8 cellular contexts compared by ENCODE assay signal in the genomic region with DNA sequence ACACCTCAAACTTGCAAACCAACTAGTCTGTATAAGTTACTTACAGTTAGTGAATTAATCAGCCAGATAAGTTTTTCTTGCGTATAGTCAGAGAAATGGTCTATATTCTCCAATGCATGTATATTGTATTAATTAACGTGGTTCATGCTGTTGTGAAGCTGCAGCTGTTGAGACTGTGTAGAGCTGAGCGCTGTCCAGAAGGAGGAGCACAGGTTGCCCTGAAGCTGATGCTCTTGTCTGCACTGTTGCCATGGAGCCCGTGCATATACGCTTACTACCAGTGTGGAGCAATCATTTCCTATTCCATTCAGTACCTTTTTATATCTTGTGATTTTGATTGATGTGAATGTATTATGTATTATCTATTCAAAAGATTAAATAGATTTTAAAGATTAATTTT.
DNase-seq lines count a peak whose midpoint lies in the region; ATAC-seq, FAIRE-seq and TF ChIP-seq lines count a peak whose summit lies in the region.

No MANE protein-coding gene starts in this region.

- FAIRE-seq in GM18507 (lab: Jason Lieb, UNC), result no peak

- H3K9ac ChIP-seq in endodermal cell (ENCODE audit: extremely low read depth, low read length, poor library complexity, severe bottlenecking), result no peak overlapping the region

- no peak overlapping the region for H3K27ac Mint-ChIP-seq in WTC11
- H3K27ac Mint-ChIP-seq in endodermal cell, result no peak overlapping the region

- CTCF ChIA-PET in WTC11 (lab: Charles Lee), result interaction anchor here (1.3 kb wide), 1 partner anchor 71 kb away, joined by 6 read pairs; no protein-coding TSS in a partner anchor

- no peak overlapping the region for H3K27ac ChIP-seq in endodermal cell (ENCODE audit: low read depth, low read length)

- ATAC-seq in WTC11, result peak; percentile 65

- H3K36me3 Mint-ChIP-seq in WTC11 (no peaks in the 10 kb centered on the region), endodermal cell (ENCODE audit: low read depth) (no peaks in the 10 kb centered on the region)

- H3K9me3 ChIP-seq in endodermal cell (ENCODE audit: control insufficient read depth, low read length), result no peaks in the 10 kb centered on the region

- H3K36me3 ChIP-seq in endodermal cell (ENCODE audit: control insufficient read depth, insufficient read depth, low read length), result no peaks in the 10 kb centered on the region

- H3K4me1 Mint-ChIP-seq in WTC11 (no peaks in the 10 kb centered on the region), endodermal cell (peaks cover 5% of the 10 kb centered on the region)

- H3K9me3 Mint-ChIP-seq in WTC11, result no peaks in the 10 kb centered on the region
- no peaks in the 10 kb centered on the region for H3K9me3 Mint-ChIP-seq in endodermal cell

- H3K4me1 ChIP-seq in endodermal cell (ENCODE audit: control insufficient read depth, insufficient read depth, low read length), result no peaks in the 10 kb centered on the region

- POLR2A ChIA-PET in WTC11 (lab: Charles Lee), result no interaction called here

- peaks cover 81% of the 10 kb centered on the region for H3K27me3 ChIP-seq in endodermal cell (ENCODE audit: control insufficient read depth, insufficient read depth, low read length, poor library complexity, severe bottlenecking)

- no peak overlapping the region for H3K4me3 Mint-ChIP-seq in WTC11
- no peak overlapping the region for H3K4me3 Mint-ChIP-seq in endodermal cell

- DNase-seq in GM18507 (ENCODE audit: extremely low spot score, insufficient read length, low read depth) (peak; percentile 7), WTC11 (ENCODE audit: low spot score) (no peak), endodermal cell (no peak), amygdala (lab: John Stamatoyannopoulos, UW) (no peak), NCI-H187 treated with DMSO at 0.1 percent for 48 hours (lab: John Stamatoyannopoulos, UW) (no peak), kidney tubule cell (ENCODE audit: low spot score) (no peak)
- DNase-seq in stimulated activated CD8-positive, alpha-beta memory T cell treated with anti-CD3 and anti-CD28 coated beads, Interleukin-15, amount 100 ng/mL, for 1 hour (ENCODE audit: low read depth), result peak; percentile 9

- H3K27me3 Mint-ChIP-seq in WTC11 (ENCODE audit: low read depth) (no peaks in the 10 kb centered on the region), endodermal cell (ENCODE audit: insufficient read depth) (peaks cover 50% of the 10 kb centered on the region)

- no peak overlapping the region for H3K4me3 ChIP-seq in endodermal cell (ENCODE audit: low read length)

- WGBS in endodermal cell (ENCODE audit: insufficient coverage in 1 of 2, insufficient read length in 1 of 2), 2 experiments, result 93 to 100% methylated on average over 1 to 4 of the region's 5 CpGs

- peak; percentile 35; the same call in 1 of the 2 replicates for TF ChIP-seq CTCF in LNCAP (IDR thresholded peaks at IDR 0.05)
- no peak for TF ChIP-seq CTCF in WTC11 (IDR thresholded peaks at IDR 0.05)
- TF ChIP-seq CTCF in endodermal cell (conservative IDR thresholded peaks at IDR 0.05), result peak; percentile 52

TF ChIP-seq in WTC11, 78 proteins besides CTCF, POLR2A, EP300 and RAD21 (continues in another document):
- TF ChIP-seq IRF2 (CRISPR knock-in tag; IDR thresholded peaks at IDR 0.05; ENCODE audit: borderline replicate concordance, low read depth), result no peak
- TF ChIP-seq ESRRA (CRISPR knock-in tag; IDR thresholded peaks at IDR 0.05; ENCODE audit: borderline replicate concordance), result no peak
- TF ChIP-seq ZNF281 (CRISPR knock-in tag; IDR thresholded peaks at IDR 0.05), result no peak
- no peak for TF ChIP-seq OVOL2 (CRISPR knock-in tag; IDR thresholded peaks at IDR 0.05; ENCODE audit: borderline replicate concordance)
- no peak for TF ChIP-seq EMX1 (CRISPR knock-in tag; IDR thresholded peaks at IDR 0.05)
- no peak for TF ChIP-seq ZMAT4 (CRISPR knock-in tag; IDR thresholded peaks at IDR 0.05)
- TF ChIP-seq HMGA2 (CRISPR knock-in tag; IDR thresholded peaks at IDR 0.05), result no peak
- TF ChIP-seq, protein P1, sequence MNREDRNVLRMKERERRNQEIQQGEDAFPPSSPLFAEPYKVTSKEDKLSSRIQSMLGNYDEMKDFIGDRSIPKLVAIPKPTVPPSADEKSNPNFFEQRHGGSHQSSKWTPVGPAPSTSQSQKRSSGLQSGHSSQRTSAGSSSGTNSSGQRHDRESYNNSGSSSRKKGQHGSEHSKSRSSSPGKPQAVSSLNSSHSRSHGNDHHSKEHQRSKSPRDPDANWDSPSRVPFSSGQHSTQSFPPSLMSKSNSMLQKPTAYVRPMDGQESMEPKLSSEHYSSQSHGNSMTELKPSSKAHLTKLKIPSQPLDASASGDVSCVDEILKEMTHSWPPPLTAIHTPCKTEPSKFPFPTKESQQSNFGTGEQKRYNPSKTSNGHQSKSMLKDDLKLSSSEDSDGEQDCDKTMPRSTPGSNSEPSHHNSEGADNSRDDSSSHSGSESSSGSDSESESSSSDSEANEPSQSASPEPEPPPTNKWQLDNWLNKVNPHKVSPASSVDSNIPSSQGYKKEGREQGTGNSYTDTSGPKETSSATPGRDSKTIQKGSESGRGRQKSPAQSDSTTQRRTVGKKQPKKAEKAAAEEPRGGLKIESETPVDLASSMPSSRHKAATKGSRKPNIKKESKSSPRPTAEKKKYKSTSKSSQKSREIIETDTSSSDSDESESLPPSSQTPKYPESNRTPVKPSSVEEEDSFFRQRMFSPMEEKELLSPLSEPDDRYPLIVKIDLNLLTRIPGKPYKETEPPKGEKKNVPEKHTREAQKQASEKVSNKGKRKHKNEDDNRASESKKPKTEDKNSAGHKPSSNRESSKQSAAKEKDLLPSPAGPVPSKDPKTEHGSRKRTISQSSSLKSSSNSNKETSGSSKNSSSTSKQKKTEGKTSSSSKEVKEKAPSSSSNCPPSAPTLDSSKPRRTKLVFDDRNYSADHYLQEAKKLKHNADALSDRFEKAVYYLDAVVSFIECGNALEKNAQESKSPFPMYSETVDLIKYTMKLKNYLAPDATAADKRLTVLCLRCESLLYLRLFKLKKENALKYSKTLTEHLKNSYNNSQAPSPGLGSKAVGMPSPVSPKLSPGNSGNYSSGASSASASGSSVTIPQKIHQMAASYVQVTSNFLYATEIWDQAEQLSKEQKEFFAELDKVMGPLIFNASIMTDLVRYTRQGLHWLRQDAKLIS (CRISPR knock-in tag; IDR thresholded peaks at IDR 0.05; ENCODE audit: borderline replicate concordance), result no peak
- no peak for TF ChIP-seq E2F4 (CRISPR knock-in tag; IDR thresholded peaks at IDR 0.05; ENCODE audit: borderline replicate concordance, low read depth)
- TF ChIP-seq, protein P2, sequence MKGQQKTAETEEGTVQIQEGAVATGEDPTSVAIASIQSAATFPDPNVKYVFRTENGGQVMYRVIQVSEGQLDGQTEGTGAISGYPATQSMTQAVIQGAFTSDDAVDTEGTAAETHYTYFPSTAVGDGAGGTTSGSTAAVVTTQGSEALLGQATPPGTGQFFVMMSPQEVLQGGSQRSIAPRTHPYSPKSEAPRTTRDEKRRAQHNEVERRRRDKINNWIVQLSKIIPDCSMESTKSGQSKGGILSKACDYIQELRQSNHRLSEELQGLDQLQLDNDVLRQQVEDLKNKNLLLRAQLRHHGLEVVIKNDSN (CRISPR knock-in tag; IDR thresholded peaks at IDR 0.05), result no peak
- TF ChIP-seq CDX4 (CRISPR knock-in tag; IDR thresholded peaks at IDR 0.05; ENCODE audit: borderline replicate concordance), result no peak
- no peak for TF ChIP-seq NR3C1 (CRISPR knock-in tag; conservative IDR thresholded peaks at IDR 0.05; ENCODE audit: low read depth)

Comparison
In these comparisons a context has a peak if more than half of its experiments do, and no peak if none do; other contexts are left out.
1. DNase-seq: peak in GM18507 (single experiment) and stimulated activated CD8-positive, alpha-beta memory T cell treated with anti-CD3 and anti-CD28 coated beads, Interleukin-15, amount 100 ng/mL, for 1 hour (single experiment); none in WTC11 (single experiment), endodermal cell (single experiment), amygdala (0 of 56), NCI-H187 treated with DMSO at 0.1 percent for 48 hours (single experiment) and kidney tubule cell (single experiment).